12 cellular contexts compared by ENCODE assay signal in genomic region chr19:40567750-40568494, GRCh38. TPM values are rescaled to one million over a fixed set of nuclear protein-coding genes. Genes with fewer than 3 reads are reported as not detected.
DNase-seq lines count a peak whose midpoint lies in the region; ATAC-seq, FAIRE-seq and TF ChIP-seq lines count a peak whose summit lies in the region.
"Had no signal": no experiment of that assay in that cellular context is flagged by ENCODE, and none has a peak within 500 bp of the region (broad histone marks: within the 10 kb centered on the region; RNA-seq: fewer than 3 reads in every experiment).

No MANE protein-coding gene starts in this region.

- DNase-seq in H1 (ENCODE audit: low read depth in 1 of 2, low spot score in 2 of 2) (peak in 1 of 2 experiments; percentile 74), left lobe of liver (ENCODE audit: low spot score) (no peak), NCI-H1436 treated with DMSO at 0.1 percent for 48 hours (lab: John Stamatoyannopoulos, UW) (no peak)
- DNase-seq in naive thymus-derived CD8-positive, alpha-beta T cell, result no peak
- no peak for DNase-seq in activated CD4-positive, CD25-positive, alpha-beta regulatory T cell (lab: John Stamatoyannopoulos, UW)
- DNase-seq: CD4-positive, CD25-positive, alpha-beta regulatory T cell; cortex of kidney; NCI-H524 treated with DMSO at 0.1 percent for 48 hours had no signal

- 8% methylated on average over 54 of the region's 70 CpGs; no CpG with 5 or more reads in 1 of the 2 experiments for WGBS in H1 (ENCODE audit: extremely low coverage in 1 of 2, insufficient coverage in 1 of 2, insufficient read length in 1 of 2, insufficient replicate concordance in 2 of 2, low coverage in 1 of 2, low lambda C conversion rate in 2 of 2, missing lambda C conversion rate in 1 of 2), 2 experiments

- H2BK120ac ChIP-seq in H1 (replicated peaks; ENCODE audit: low read depth, low read length), result no peak overlapping the region

- H3K23ac ChIP-seq in H1 (ENCODE audit: insufficient read length), result no peak overlapping the region

- no peaks in the 10 kb centered on the region for H3K79me2 ChIP-seq in ACC112 (ENCODE audit: control insufficient read depth, insufficient read depth, low read length, unreplicated experiment)
- H3K79me2 ChIP-seq in H1 (ENCODE audit: control insufficient read depth in 1 of 2, insufficient read depth in 2 of 2, low read length in 2 of 2), result no peaks in the 10 kb centered on the region

- peak overlapping the region; percentile 75; the same call in 1 of the 2 replicates for H4K8ac ChIP-seq in H1 (ENCODE audit: extremely low read depth, insufficient read depth, low read length)

- H3K4me1 ChIP-seq in ACC112 (ENCODE audit: control insufficient read depth, insufficient read depth, low read length, unreplicated experiment), result no peaks in the 10 kb centered on the region
- H3K4me1 ChIP-seq in HEK293 (ENCODE audit: control insufficient read depth, insufficient read depth, low read length), result peaks cover 16% of the 10 kb centered on the region
- H3K4me1 ChIP-seq in H1 (replicated peaks in 1 of 4; ENCODE audit: control insufficient read depth in 3 of 4, insufficient read depth in 4 of 4, low read length in 3 of 4), result peaks cover 0 to 10% (median 1%) of the 10 kb centered on the region in 4 experiments; a peak in 4 of 7 replicates

- peak overlapping the region; percentile 66 for H3K4me3 ChIP-seq in ACC112 (ENCODE audit: low read depth, low read length)
- H3K4me3 ChIP-seq in HEK293 (ENCODE audit: low read depth, low read length), result peak overlapping the region; percentile 12
- H3K4me3 ChIP-seq in H1 (ENCODE audit: extremely low read depth in 1 of 4, insufficient read depth in 2 of 4, low read depth in 3 of 4, low read length in 4 of 4), result peak overlapping the region; percentile 29 to 71 (median 34)

- H3K9me3 Mint-ChIP-seq in naive thymus-derived CD8-positive, alpha-beta T cell, result peaks cover 0 to 3% (median 0%) of the 10 kb centered on the region in 9 donors

- H3K36me3 Mint-ChIP-seq in naive thymus-derived CD8-positive, alpha-beta T cell, result peaks cover 0 to 2% (median 0%) of the 10 kb centered on the region in 3 donors
- H3K36me3 Mint-ChIP-seq: CD4-positive, CD25-positive, alpha-beta regulatory T cell had no signal

- no peak overlapping the region for H3K14ac ChIP-seq in H1 (ENCODE audit: insufficient read length)

- H3K4me2 ChIP-seq in H1 (ENCODE audit: insufficient read depth in 1 of 2, low read depth in 2 of 2, low read length in 2 of 2), result peak overlapping the region; percentile 63 to 83

- H2AK5ac ChIP-seq in H1 (ENCODE audit: low read depth, low read length), result no peak overlapping the region

- H3K27ac ChIP-seq in ACC112 (ENCODE audit: low read depth, low read length), result no peak overlapping the region
- H3K27ac ChIP-seq in HEK293 (ENCODE audit: extremely low read depth, low read depth, low read length), result no peak overlapping the region
- no peak overlapping the region for H3K27ac ChIP-seq in H1 (ENCODE audit: low read depth, low read length)
- H3K27ac ChIP-seq: left lung had no signal

- H3K9ac ChIP-seq in H1 (replicated peaks in 1 of 4; ENCODE audit: extremely low read depth in 1 of 4, low read depth in 3 of 4, low read length in 3 of 4), result no peak overlapping the region

- H2AFZ ChIP-seq in ACC112 (ENCODE audit: low read length, unreplicated experiment) (no peak overlapping the region), H1 (ENCODE audit: low read length) (peak overlapping the region; percentile 27; the same call in 1 of the 2 replicates)

- H4K91ac ChIP-seq in H1 (replicated peaks; ENCODE audit: insufficient read length, low read length), result no peak overlapping the region

- H3K79me1 ChIP-seq in H1 (ENCODE audit: low read depth, low read length), result no peaks in the 10 kb centered on the region

- CTCF ChIA-PET in HEK293 (lab: Yijun Ruan, JAX) (interaction anchor here (1.4 to 12.8 kb wide), 6 partner anchors 9 to 104 kb away, joined by 4 to 132 read pairs (median 52); partner anchors contain the start of gene LTBP4), H1 (lab: Charles Lee; ENCODE audit: partially characterized antibody) (interaction anchor here (0.8 to 4.3 kb wide), 6 partner anchors 11 to 67 kb away, joined by 3 to 16 read pairs (median 5); partner anchors contain the start of gene LTBP4)

- H2BK20ac ChIP-seq in H1 (ENCODE audit: low read length), result no peak overlapping the region

- no peak overlapping the region for H3K56ac ChIP-seq in H1 (replicated peaks; ENCODE audit: insufficient read length, low read depth, low read length)

- peaks cover 10 to 27% (median 21%) of the 10 kb centered on the region in 4 donors for H3K4me1 Mint-ChIP-seq in naive thymus-derived CD8-positive, alpha-beta T cell

- no peak overlapping the region for H2BK15ac ChIP-seq in H1 (ENCODE audit: low read length)

- 0 out of 2 replicates have a peak overlapping the region, but pooled peaks have one; percentile 32 for H3K18ac ChIP-seq in H1 (ENCODE audit: extremely low read depth, low read length)

- TF ChIP-seq RAD21 in H1 (IDR thresholded peaks at IDR 0.05 in 1 of 2, conservative IDR thresholded peaks at IDR 0.05 in 1 of 2; ENCODE audit: low read depth in 2 of 2, low read length in 2 of 2), result no peak

- no peaks in the 10 kb centered on the region for H3K36me3 ChIP-seq in ACC112 (ENCODE audit: insufficient read depth, low read length)
- no peaks in the 10 kb centered on the region for H3K36me3 ChIP-seq in HEK293 (ENCODE audit: control insufficient read depth in 2 of 2, insufficient read depth in 1 of 2, low read length in 2 of 2)
- H3K36me3 ChIP-seq in H1 (ENCODE audit: control insufficient read depth in 2 of 4, insufficient read depth in 4 of 4, low read length in 3 of 4), result peaks cover 0 to 4% (median 0%) of the 10 kb centered on the region in 4 experiments; a peak in 1 of 8 replicates
- H3K36me3 ChIP-seq: left lung had no signal

- no peak for FAIRE-seq in H1 (lab: Jason Lieb, UNC)

- H4K20me1 ChIP-seq in H1 (replicated peaks in 1 of 2; ENCODE audit: control insufficient read depth in 1 of 2, insufficient read depth in 2 of 2, low read length in 2 of 2), result peaks cover 0 to 1% of the 10 kb centered on the region in 2 experiments

- peaks cover 11% of the 10 kb centered on the region; the same call in 1 of the 2 replicates for H3K23me2 ChIP-seq in H1 (ENCODE audit: low read depth, low read length)

- H3K4me3 Mint-ChIP-seq in naive thymus-derived CD8-positive, alpha-beta T cell, result peak overlapping the region in 7 of 10 donors; percentile 26 to 72 (median 50)

- POLR2A ChIA-PET in HEK293 (lab: Yijun Ruan, JAX) (interaction anchor here (0.6 to 1.7 kb wide), 4 partner anchors 12 to 142 kb away, joined by 3 to 6 read pairs (median 5); no protein-coding TSS in a partner anchor), H1 (lab: Charles Lee; ENCODE audit: partially characterized antibody) (interaction anchor here (1.1 to 1.7 kb wide), 3 partner anchors 12 to 129 kb away, joined by 3 read pairs; no protein-coding TSS in a partner anchor)
- POLR2A ChIA-PET in naive thymus-derived CD8-positive, alpha-beta T cell (lab: Charles Lee), result no interaction called here

- no peak for TF ChIP-seq CTCF in HEK293 (tag by site-specific recombination; IDR thresholded peaks at IDR 0.05)
- no peak for TF ChIP-seq CTCF in H1 (IDR thresholded peaks at IDR 0.05; ENCODE audit: control extremely low read depth in 1 of 3, insufficient read depth in 1 of 3, low read depth in 1 of 3, low read length in 3 of 3)

- TF ChIP-seq POLR2A in H1 (IDR thresholded peaks at IDR 0.05; ENCODE audit: control extremely low read depth in 1 of 2, low read depth in 2 of 2, low read length in 2 of 2), result no peak

- H3K9me3 ChIP-seq in HEK293 (ENCODE audit: control insufficient read depth, insufficient read depth, low read depth, low read length) (no peaks in the 10 kb centered on the region), H1 (ENCODE audit: insufficient read depth in 2 of 2, low read depth in 1 of 2, low read length in 1 of 2) (no peaks in the 10 kb centered on the region)
- H3K9me3 ChIP-seq: left lung had no signal

- no peak overlapping the region for H2BK12ac ChIP-seq in H1 (ENCODE audit: low read depth, low read length)

- peaks cover 12 to 43% (median 28%) of the 10 kb centered on the region in 5 donors for H3K27me3 Mint-ChIP-seq in naive thymus-derived CD8-positive, alpha-beta T cell

- peaks cover 14% of the 10 kb centered on the region; the same call in 1 of the 2 replicates for H3K27me3 ChIP-seq in ACC112 (ENCODE audit: insufficient read depth, low read length)
- peaks cover 32 to 53% (median 49%) of the 10 kb centered on the region in 4 experiments for H3K27me3 ChIP-seq in H1 (replicated peaks in 1 of 4; ENCODE audit: control insufficient read depth in 3 of 4, extremely low read depth in 1 of 4, insufficient read depth in 3 of 4, low read length in 3 of 4)

- H3K27ac Mint-ChIP-seq in naive thymus-derived CD8-positive, alpha-beta T cell, result no peak overlapping the region
- H3K27ac Mint-ChIP-seq: CD4-positive, CD25-positive, alpha-beta regulatory T cell had no signal

- no peak for TF ChIP-seq EP300 in H1 (IDR thresholded peaks at IDR 0.05; ENCODE audit: borderline replicate concordance in 1 of 2, low read depth in 2 of 2, low read length in 2 of 2)

- no peak overlapping the region for H4K5ac ChIP-seq in H1 (ENCODE audit: insufficient read length, low read depth, low read length)

- H3K4ac ChIP-seq in H1 (replicated peaks; ENCODE audit: insufficient read length, low read depth, low read length), result no peak overlapping the region

- H2BK5ac ChIP-seq in H1 (ENCODE audit: low read depth, low read length), result no peak overlapping the region

- no peak for ATAC-seq in naive thymus-derived CD8-positive, alpha-beta T cell
- no peak for ATAC-seq in left lobe of liver
- ATAC-seq in HG03097 (IDR thresholded peaks at IDR 0.05; ENCODE audit: low FRiP score, unreplicated experiment), result no peak
- ATAC-seq: left lung had no signal

RNA-seq across cellular contexts. Expression of gene SHKBP1, which starts 8.8 kb away (rescaled TPM):
- total RNA-seq in H1 (2021; fragmentation: NEBNext Ultra II Directional; extraction: Animal tissue kit (Norgen Biotek cat#: 25700)), result 72.8 and 74.6 TPM in 2 replicates
- 98.8 and 158 TPM in 2 replicates for polyA plus RNA-seq in H1 (2011; rRNA removed)
- polyA plus RNA-seq in H1 (2011; cell fraction: cytosol; rRNA removed), result 81.1 TPM
- polyA plus RNA-seq in H1 (2011; cell fraction: nucleus; rRNA removed), result 207 TPM
- 79.8 to 106 TPM (median 102 TPM) in 4 replicates for polyA plus RNA-seq in H1 (2012, experiment 1 of 2)
- 95.8 TPM for polyA plus RNA-seq in H1 (2012, experiment 2 of 2)
- 79.2 TPM for polyA plus RNA-seq in H1 (2013, experiment 1 of 2)
- 73.3 TPM for polyA plus RNA-seq in H1 (2013, experiment 2 of 2)
- polyA minus RNA-seq in H1 (2011; rRNA and poly(A)+ RNA removed), result 44.1 and 59.2 TPM in 2 replicates
- polyA minus RNA-seq in H1 (2011; cell fraction: cytosol; rRNA and poly(A)+ RNA removed), result 83.1 TPM
- polyA minus RNA-seq in H1 (2011; cell fraction: nucleus; rRNA and poly(A)+ RNA removed), result 68.1 TPM
- total RNA-seq in naive thymus-derived CD8-positive, alpha-beta T cell, result 100 to 1,000 TPM; 116 to 122 TPM
- polyA plus RNA-seq in naive thymus-derived CD8-positive, alpha-beta T cell, result 10 to 100 TPM; 85.3 to 98.9 (median 89.9) TPM
- total RNA-seq in left lobe of liver, result 15.2 TPM

RNA-seq across cellular contexts. Expression of gene LTBP4, which starts 33.2 kb away (rescaled TPM):
- 75.3 and 77.1 TPM in 2 replicates for total RNA-seq in H1 (2021; fragmentation: NEBNext Ultra II Directional; extraction: Animal tissue kit (Norgen Biotek cat#: 25700))
- 54.5 and 111 TPM in 2 replicates for polyA plus RNA-seq in H1 (2011; rRNA removed)
- 68.6 TPM for polyA plus RNA-seq in H1 (2011; cell fraction: cytosol; rRNA removed)
- polyA plus RNA-seq in H1 (2011; cell fraction: nucleus; rRNA removed), result 270 TPM
- polyA plus RNA-seq in H1 (2012, experiment 1 of 2), result 51.9 to 154 TPM (median 115 TPM) in 4 replicates
- polyA plus RNA-seq in H1 (2012, experiment 2 of 2), result 94.0 TPM
- polyA plus RNA-seq in H1 (2013, experiment 1 of 2), result 67.1 TPM
- polyA plus RNA-seq in H1 (2013, experiment 2 of 2), result 56.9 TPM
- polyA minus RNA-seq in H1 (2011; rRNA and poly(A)+ RNA removed), result 21.2 and 23.9 TPM in 2 replicates
- 61.7 TPM for polyA minus RNA-seq in H1 (2011; cell fraction: cytosol; rRNA and poly(A)+ RNA removed)
- polyA minus RNA-seq in H1 (2011; cell fraction: nucleus; rRNA and poly(A)+ RNA removed), result 58.2 TPM
- 100 to 1,000 TPM in 1 of 2 experiments, 10 to 100 TPM in 1; 87.7 to 114 TPM for total RNA-seq in naive thymus-derived CD8-positive, alpha-beta T cell
- polyA plus RNA-seq in naive thymus-derived CD8-positive, alpha-beta T cell, result 10 to 100 TPM; 13.4 to 27.4 (median 18.0) TPM
- 41.6 TPM for total RNA-seq in left lobe of liver

Comparison
In these comparisons a context has a peak if more than half of its experiments do, and no peak if none do; other contexts are left out.
1. H3K4me3 ChIP-seq: peak in every context shown above with its lines; median percentile 66 in ACC112; 34 in H1; 12 in HEK293.